In the genomic region with DNA sequence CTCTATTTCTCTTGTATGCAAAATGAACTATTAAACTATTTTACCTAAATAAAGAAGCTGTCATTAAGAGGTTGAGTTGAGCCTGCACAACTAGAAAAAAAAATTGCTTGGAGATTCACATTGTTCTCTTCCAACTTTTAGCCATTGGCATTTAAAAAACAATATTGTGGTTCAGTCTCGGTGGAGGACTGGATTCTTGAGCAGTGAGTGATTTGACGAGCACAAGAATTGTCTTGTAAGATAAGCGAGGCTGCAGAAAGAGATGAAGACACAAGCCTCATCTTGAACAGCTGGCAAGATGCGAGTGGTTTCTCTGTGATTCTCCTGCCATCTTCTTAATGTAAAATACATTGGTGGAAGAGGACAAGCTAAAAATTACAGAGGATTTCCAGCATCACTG, we compare ENCODE assay signal across 24 cellular contexts.
"Had no signal": no experiment of that assay in that cellular context is flagged by ENCODE, and none has a peak within 500 bp of the region (broad histone marks: within the 10 kb centered on the region; RNA-seq: fewer than 3 reads in every experiment).

No MANE protein-coding gene starts in this region.

- DNase-seq: activated CD4-positive, alpha-beta T cell treated with anti-CD3 and anti-CD28 coated beads, Interleukin-2, amount 10 ng/mL, durations not matched to agents 7 days and 5 days; activated CD4-positive, CD25-positive, alpha-beta regulatory T cell treated with anti-CD3 and anti-CD28 coated beads, Interleukin-2, amount 50 U/mL, for 72 hours; activated CD8-positive, alpha-beta T cell treated with anti-CD3 and anti-CD28 coated beads, Interleukin-2, amount 10 ng/mL, durations not matched to agents 7 days and 5 days; activated gamma-delta T cell; activated naive CD4-positive, alpha-beta T cell treated with anti-CD3 and anti-CD28 coated beads, Interleukin-2, amount 50 U/mL, for 16 hours; activated naive CD8-positive, alpha-beta T cell treated with anti-CD3 and anti-CD28 coated beads, Interleukin-2, amount 50 U/mL, for 24 hours; colonic mucosa; dorsolateral prefrontal cortex; effector memory CD8-positive, alpha-beta T cell; ovary; stimulated activated CD4-positive, alpha-beta T cell treated with anti-CD3 and anti-CD28 coated beads, Interleukin-1b, Interleukin-23, amount 100 ng/mL, for 48 hours; T-cell; thyroid gland; upper lobe of right lung; WERI-Rb-1 had no signal

- H3K9me3 Mint-ChIP-seq: activated CD4-positive, alpha-beta T cell treated with anti-CD3 and anti-CD28 coated beads, Interleukin-2, amount 10 ng/mL, durations not matched to agents 7 days and 5 days; activated naive CD8-positive, alpha-beta T cell treated with anti-CD3 and anti-CD28 coated beads, Interleukin-2, amount 50 U/mL, for 24 hours; activated T-helper 1 cell treated with anti-CD3 and anti-CD28 coated beads, Interleukin-12 subunit alpha, Interleukin-12 subunit beta, Interleukin-2, Interleukin-4 antibody, amounts not matched to agents 30 ng/mL and 10 ng/mL and 1 ng/mL, durations not matched to agents 14 hours and 24 hours and 36 hours; central memory CD8-positive, alpha-beta T cell; effector memory CD8-positive, alpha-beta T cell; natural killer cell treated with Interleukin-12 subunit alpha and Interleukin-12 subunit beta and Interleukin-15 and Interleukin-18, amount 100 ng/mL, for 72 hours; stimulated activated naive CD8-positive, alpha-beta T cell treated with anti-CD3 and anti-CD28 coated beads, Interleukin-15, Interleukin-2, amounts not matched to agents 100 ng/mL and 50 ng/mL, for 24 hours; T-cell; T-helper 2 cell treated with Interferon-gamma antibody and Interleukin-4, amounts not matched to agents 5 μg/mL and 100 μg/mL, for 36 hours had no signal

- H3K4me1 ChIP-seq: colonic mucosa, left lung, prostate gland, thyroid gland, upper lobe of right lung had no signal

- H3K27ac ChIP-seq: colonic mucosa, dorsolateral prefrontal cortex, esophagus muscularis mucosa, left lung, ovary, prostate gland, thyroid gland, upper lobe of right lung, WERI-Rb-1 had no signal

- H3K4me1 Mint-ChIP-seq: activated CD4-positive, alpha-beta T cell treated with anti-CD3 and anti-CD28 coated beads, Interleukin-2, amount 10 ng/mL, durations not matched to agents 7 days and 5 days; activated naive CD8-positive, alpha-beta T cell treated with anti-CD3 and anti-CD28 coated beads, Interleukin-2, amount 50 U/mL, for 24 hours; central memory CD8-positive, alpha-beta T cell; T-cell had no signal

- H3K4me3 ChIP-seq: colonic mucosa, dorsolateral prefrontal cortex, esophagus muscularis mucosa, left lung, lung, ovary, prostate gland, thyroid gland, upper lobe of right lung had no signal

- H3K9me3 ChIP-seq: colonic mucosa, esophagus muscularis mucosa, left lung, ovary, prostate gland, thyroid gland, upper lobe of right lung had no signal

- ATAC-seq: activated CD8-positive, alpha-beta T cell treated with anti-CD3 and anti-CD28 coated beads, Interleukin-2, amount 10 ng/mL, durations not matched to agents 7 days and 5 days; activated naive CD8-positive, alpha-beta T cell treated with anti-CD3 and anti-CD28 coated beads, Interleukin-2, amount 50 U/mL, for 24 hours; effector memory CD8-positive, alpha-beta T cell; left lung; natural killer cell treated with Interleukin-12 subunit alpha and Interleukin-12 subunit beta and Interleukin-15 and Interleukin-18, amount 100 ng/mL, for 72 hours; T-cell; upper lobe of right lung had no signal

- H3K36me3 Mint-ChIP-seq: natural killer cell treated with Interleukin-12 subunit alpha and Interleukin-12 subunit beta and Interleukin-15 and Interleukin-18, amount 100 ng/mL, for 72 hours; T-cell had no signal

- H3K27ac Mint-ChIP-seq: activated CD4-positive, alpha-beta T cell treated with anti-CD3 and anti-CD28 coated beads, Interleukin-2, amount 10 ng/mL, durations not matched to agents 7 days and 5 days; activated CD8-positive, alpha-beta T cell treated with anti-CD3 and anti-CD28 coated beads, Interleukin-2, amount 10 ng/mL, durations not matched to agents 7 days and 5 days; activated naive CD8-positive, alpha-beta T cell treated with anti-CD3 and anti-CD28 coated beads, Interleukin-2, amount 50 U/mL, for 24 hours; activated T-helper 1 cell treated with anti-CD3 and anti-CD28 coated beads, Interleukin-12 subunit alpha, Interleukin-12 subunit beta, Interleukin-2, Interleukin-4 antibody, amounts not matched to agents 30 ng/mL and 10 ng/mL and 1 ng/mL, durations not matched to agents 14 hours and 24 hours and 36 hours; effector memory CD8-positive, alpha-beta T cell; natural killer cell treated with Interleukin-12 subunit alpha and Interleukin-12 subunit beta and Interleukin-15 and Interleukin-18, amount 100 ng/mL, for 72 hours; stimulated activated naive CD8-positive, alpha-beta T cell treated with anti-CD3 and anti-CD28 coated beads, Interleukin-15, Interleukin-2, amounts not matched to agents 100 ng/mL and 50 ng/mL, for 24 hours; T-cell; T-helper 2 cell treated with Interferon-gamma antibody and Interleukin-4, amounts not matched to agents 5 μg/mL and 100 μg/mL, for 36 hours had no signal

- H3K27me3 ChIP-seq: colonic mucosa, esophagus muscularis mucosa, ovary, thyroid gland had no signal

- H3K36me3 ChIP-seq: colonic mucosa, esophagus muscularis mucosa, left lung, ovary, prostate gland, thyroid gland, upper lobe of right lung, WERI-Rb-1 had no signal

- H3K4me3 Mint-ChIP-seq: activated CD4-positive, alpha-beta T cell treated with anti-CD3 and anti-CD28 coated beads, Interleukin-2, amount 10 ng/mL, durations not matched to agents 7 days and 5 days; activated CD8-positive, alpha-beta T cell treated with anti-CD3 and anti-CD28 coated beads, Interleukin-2, amount 10 ng/mL, durations not matched to agents 7 days and 5 days; activated naive CD8-positive, alpha-beta T cell treated with anti-CD3 and anti-CD28 coated beads, Interleukin-2, amount 50 U/mL, for 24 hours; activated T-helper 1 cell treated with anti-CD3 and anti-CD28 coated beads, Interleukin-12 subunit alpha, Interleukin-12 subunit beta, Interleukin-2, Interleukin-4 antibody, amounts not matched to agents 30 ng/mL and 10 ng/mL and 1 ng/mL, durations not matched to agents 14 hours and 24 hours and 36 hours; central memory CD8-positive, alpha-beta T cell; effector memory CD8-positive, alpha-beta T cell; natural killer cell treated with Interleukin-12 subunit alpha and Interleukin-12 subunit beta and Interleukin-15 and Interleukin-18, amount 100 ng/mL, for 72 hours; stimulated activated naive CD8-positive, alpha-beta T cell treated with anti-CD3 and anti-CD28 coated beads, Interleukin-15, Interleukin-2, amounts not matched to agents 100 ng/mL and 50 ng/mL, for 24 hours; T-cell; T-helper 2 cell treated with Interferon-gamma antibody and Interleukin-4, amounts not matched to agents 5 μg/mL and 100 μg/mL, for 36 hours had no signal
